In the genomic region with DNA sequence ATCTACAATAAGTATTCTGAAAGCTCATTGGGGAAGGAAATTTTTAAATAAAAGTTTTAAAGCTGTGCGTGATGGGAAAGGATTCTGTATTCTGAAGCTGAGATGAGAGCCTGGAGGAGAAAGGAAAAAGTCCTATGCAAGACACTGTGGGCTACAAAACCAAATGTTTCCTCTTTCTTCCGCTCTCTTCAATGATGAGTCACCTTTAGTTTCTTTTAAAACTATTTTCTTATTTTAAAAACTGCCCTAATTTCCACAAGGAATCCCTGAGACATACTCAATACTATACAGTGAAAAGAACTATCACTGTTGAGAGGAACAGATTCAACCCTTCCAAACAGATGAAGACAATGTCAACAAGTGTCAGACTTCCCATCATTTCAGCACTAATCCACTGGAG, we compare ENCODE assay signal across 26 cellular contexts.
A peak's percentile ranks its signal among the peaks of the same experiment; 100 is the strongest.
DNase-seq lines count a peak whose midpoint lies in the region; ATAC-seq, FAIRE-seq and TF ChIP-seq lines count a peak whose summit lies in the region.
"Had no signal": no experiment of that assay in that cellular context is flagged by ENCODE, and none has a peak within 500 bp of the region (broad histone marks: within the 10 kb centered on the region; RNA-seq: fewer than 3 reads in every experiment).

No MANE protein-coding gene starts in this region.

- no peak overlapping the region for H3K27ac ChIP-seq in astrocyte (ENCODE audit: low read depth, low read length)
- no peak overlapping the region for H3K27ac ChIP-seq in naive thymus-derived CD4-positive, alpha-beta T cell (ENCODE audit: low read depth, low read length)
- H3K27ac ChIP-seq: C4-2B had no signal

- H3K9me3 Mint-ChIP-seq in astrocyte (ENCODE audit: unreplicated experiment): no peaks in the 10 kb centered on the region
- no peaks in the 10 kb centered on the region for H3K9me3 Mint-ChIP-seq in naive thymus-derived CD4-positive, alpha-beta T cell

- intact Hi-C loops in naive thymus-derived CD4-positive, alpha-beta T cell (cut with micrococcal nuclease): loop anchor here in 1 of 2 donors (5.0 kb wide), 1 partner anchor 89 kb away; a partner anchor contains a TSS

- DNase-seq in NOMO-1 treated with DMSO at 0.1 percent for 48 hours (lab: John Stamatoyannopoulos, UW; ENCODE audit: unreplicated experiment) (peak; percentile 7), NOMO-1 treated with dmso at 0.1 percent for 144 hours (lab: John Stamatoyannopoulos, UW; ENCODE audit: unreplicated experiment) (no peak), Kasumi-1 (lab: John Stamatoyannopoulos, UW) (peak; percentile 1 to 25), astrocyte (ENCODE audit: low read depth) (peak; percentile 21), D341Med (ENCODE audit: low spot score) (no peak), HAP-1 (ENCODE audit: low spot score in 2 of 2) (no peak), T1000 (lab: John Stamatoyannopoulos, UW) (no peak)
- DNase-seq in naive thymus-derived CD4-positive, alpha-beta T cell: no peak
- DNase-seq: 8988T, DMS53, GDM1, Karpas-422, NCI-H1092 treated with DMSO at 0.1 percent for 48 hours, NCI-H1436 treated with DMSO at 0.1 percent for 48 hours, NCI-H2029, NCI-H2171, NCI-H345, NCI-H524 treated with DMSO at 0.1 percent for 48 hours, NCI-H82, PC-3, Right ventricle myocardium superior had no signal

- H3K4me1 ChIP-seq in astrocyte (ENCODE audit: insufficient read depth, low read length): no peaks in the 10 kb centered on the region
- H3K4me1 ChIP-seq in naive thymus-derived CD4-positive, alpha-beta T cell (ENCODE audit: control insufficient read depth in 2 of 2, insufficient read depth in 2 of 2, low read length in 2 of 2): no peaks in the 10 kb centered on the region
- no peaks in the 10 kb centered on the region for H3K4me1 ChIP-seq in HAP-1

- H3K27me3 ChIP-seq in astrocyte (ENCODE audit: insufficient read depth, low read length) (no peaks in the 10 kb centered on the region), HAP-1 (ENCODE audit: low read depth) (no peaks in the 10 kb centered on the region)
- no peaks in the 10 kb centered on the region for H3K27me3 ChIP-seq in naive thymus-derived CD4-positive, alpha-beta T cell (ENCODE audit: control insufficient read depth in 2 of 2, insufficient read depth in 2 of 2, low read length in 2 of 2)

- FAIRE-seq in astrocyte (lab: Jason Lieb, UNC): no peak
- FAIRE-seq: D721Med, GM18507, GM19239, H1 had no signal

- no peak overlapping the region for H2AFZ ChIP-seq in astrocyte (ENCODE audit: low read depth, low read length)

- no peak overlapping the region for H3K4me2 ChIP-seq in astrocyte (ENCODE audit: low read length)

- POLR2A ChIA-PET in naive thymus-derived CD4-positive, alpha-beta T cell (lab: Charles Lee): no interaction called here

- CTCF ChIA-PET in naive thymus-derived CD4-positive, alpha-beta T cell (lab: Charles Lee): no interaction called here

- H3K27me3 Mint-ChIP-seq in astrocyte (ENCODE audit: low read depth, unreplicated experiment): no peaks in the 10 kb centered on the region
- H3K27me3 Mint-ChIP-seq in naive thymus-derived CD4-positive, alpha-beta T cell: no peaks in the 10 kb centered on the region

- H4K20me1 ChIP-seq in astrocyte (ENCODE audit: insufficient read depth, low read length): peaks cover 3% of the 10 kb centered on the region

- no peaks in the 10 kb centered on the region for H3K79me2 ChIP-seq in astrocyte (ENCODE audit: insufficient read depth, low read length)

- ATAC-seq in naive thymus-derived CD4-positive, alpha-beta T cell: no peak
- ATAC-seq: PC-3 had no signal

- H3K9me3 ChIP-seq in astrocyte (ENCODE audit: insufficient read depth, low read depth, low read length): no peaks in the 10 kb centered on the region
- no peaks in the 10 kb centered on the region for H3K9me3 ChIP-seq in naive thymus-derived CD4-positive, alpha-beta T cell (ENCODE audit: control insufficient read depth in 2 of 3, low read length in 3 of 3)
- H3K9me3 ChIP-seq in HAP-1: no peaks in the 10 kb centered on the region

- in situ Hi-C loops in HAP-1 (cut with MboI; ENCODE audit: low sequenced_read_pairs): no loop called here

- H3K27ac Mint-ChIP-seq in astrocyte (ENCODE audit: unreplicated experiment): no peak overlapping the region
- H3K27ac Mint-ChIP-seq in naive thymus-derived CD4-positive, alpha-beta T cell: peak overlapping the region in 5 of 9 donors; percentile 2 to 50 (median 37)

- H3K36me3 ChIP-seq in astrocyte (ENCODE audit: insufficient read depth, low read length) (no peaks in the 10 kb centered on the region), HAP-1 (replicated peaks) (no peaks in the 10 kb centered on the region)
- peaks cover 0 to 26% (median 6%) of the 10 kb centered on the region in 3 experiments for H3K36me3 ChIP-seq in naive thymus-derived CD4-positive, alpha-beta T cell (ENCODE audit: control insufficient read depth in 2 of 3, insufficient read depth in 3 of 3, low read length in 3 of 3)

- TF ChIP-seq CTCF in astrocyte (IDR thresholded peaks at IDR 0.05; ENCODE audit: insufficient read depth, low read depth, low read length): no peak

- H3K9ac ChIP-seq in astrocyte (ENCODE audit: low read length): no peak overlapping the region

- H3K4me1 Mint-ChIP-seq in astrocyte (ENCODE audit: low read depth, unreplicated experiment): peaks cover 19% of the 10 kb centered on the region
- H3K4me1 Mint-ChIP-seq in naive thymus-derived CD4-positive, alpha-beta T cell: peaks cover 0 to 9% (median 4%) of the 10 kb centered on the region in 7 donors

- no peak overlapping the region for H3K4me3 Mint-ChIP-seq in astrocyte (ENCODE audit: unreplicated experiment)
- H3K4me3 Mint-ChIP-seq in naive thymus-derived CD4-positive, alpha-beta T cell: no peak overlapping the region

- H3K36me3 Mint-ChIP-seq in astrocyte (ENCODE audit: low read depth, unreplicated experiment): peaks cover 4% of the 10 kb centered on the region
- peaks cover 4 to 54% (median 19%) of the 10 kb centered on the region in 5 donors for H3K36me3 Mint-ChIP-seq in naive thymus-derived CD4-positive, alpha-beta T cell

- H3K4me3 ChIP-seq in astrocyte (ENCODE audit: insufficient read depth, low read depth, low read length) (no peak overlapping the region), HAP-1 (no peak overlapping the region)
- no peak overlapping the region for H3K4me3 ChIP-seq in naive thymus-derived CD4-positive, alpha-beta T cell (ENCODE audit: low read length)

Comparison
In these comparisons a context has a peak if more than half of its experiments do, and no peak if none do; other contexts are left out.
1. DNase-seq: peak in NOMO-1 treated with DMSO at 0.1 percent for 48 hours (single experiment), Kasumi-1 (2 of 2) and astrocyte (single experiment); none in NOMO-1 treated with dmso at 0.1 percent for 144 hours (single experiment), naive thymus-derived CD4-positive, alpha-beta T cell (0 of 9), D341Med (single experiment), HAP-1 (0 of 2) and T1000 (single experiment).